In the genomic region with DNA sequence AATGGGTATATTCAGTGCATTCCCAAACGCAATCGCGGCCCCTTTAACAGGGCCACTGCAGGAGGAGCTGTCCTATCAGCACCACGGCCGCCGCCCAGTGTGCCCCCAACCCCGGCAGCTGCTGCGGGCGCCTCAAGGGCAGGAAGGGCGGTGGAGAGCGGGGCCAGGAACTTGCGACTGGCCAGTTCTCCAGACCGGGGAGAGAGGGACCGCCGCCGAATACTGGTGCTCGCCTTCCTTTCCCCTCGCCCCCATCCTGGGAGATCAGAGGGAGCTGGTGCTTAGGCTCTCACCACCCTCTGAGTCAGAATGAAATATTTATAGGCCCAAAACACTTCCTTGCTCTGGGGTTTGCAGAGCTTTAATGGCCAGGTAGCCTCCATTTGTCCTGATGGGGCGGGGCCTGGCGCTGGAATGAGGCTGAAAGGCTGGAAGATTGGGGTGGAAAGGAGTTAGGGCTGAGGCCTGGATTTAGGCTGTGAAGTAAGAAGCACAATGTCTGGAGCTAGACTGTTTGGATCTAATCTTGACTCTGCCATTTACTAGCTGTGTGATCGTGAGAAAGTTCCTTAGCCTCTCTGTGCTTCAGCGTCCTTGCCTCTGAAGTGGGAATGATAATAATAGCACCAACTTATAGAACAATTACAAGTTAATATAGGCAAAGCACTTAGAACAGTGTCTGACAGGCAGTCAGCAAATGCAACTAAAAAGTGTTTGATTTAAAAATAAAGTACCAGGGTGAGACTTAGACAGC, we compare ENCODE assay signal across 13 cellular contexts.
DNase-seq lines count a peak whose midpoint lies in the region; ATAC-seq and TF ChIP-seq lines count a peak whose summit lies in the region.
"Had no signal": no experiment of that assay in that cellular context is flagged by ENCODE, and none has a peak within 500 bp of the region (broad histone marks: within the 10 kb centered on the region; RNA-seq: fewer than 3 reads in every experiment).

No MANE protein-coding gene starts in this region.

- H3K36me3 Mint-ChIP-seq in activated T-helper 2 cell treated with anti-CD3 and anti-CD28 coated beads, Interferon-gamma antibody, Interleukin-2, Interleukin-4, amounts not matched to agents 10 μg/mL and 5 μg/mL and 100 μg/mL, durations not matched to agents 14 hours and 24 hours and 36 hours (ENCODE audit: low read depth), result no peaks in the 10 kb centered on the region
- H3K36me3 Mint-ChIP-seq: CD8-positive, alpha-beta memory T cell had no signal

- intact Hi-C loops in heart left ventricle (cut with DNase I) (no loop called here), uterus (cut with DNase I; ENCODE audit: low total_unique reads) (no loop called here)
- intact Hi-C loops in activated T-helper 2 cell treated with anti-CD3 and anti-CD28 coated beads, Interferon-gamma antibody, Interleukin-2, Interleukin-4, amounts not matched to agents 10 μg/mL and 5 μg/mL and 100 μg/mL, durations not matched to agents 14 hours and 24 hours and 36 hours (cut with micrococcal nuclease), result no loop called here

- H3K27ac ChIP-seq in heart left ventricle, result no peak overlapping the region
- H3K27ac ChIP-seq in uterus, result no peak overlapping the region
- H3K27ac ChIP-seq: gastrocnemius medialis, sigmoid colon had no signal

- H3K4me3 Mint-ChIP-seq in activated T-helper 2 cell treated with anti-CD3 and anti-CD28 coated beads, Interferon-gamma antibody, Interleukin-2, Interleukin-4, amounts not matched to agents 10 μg/mL and 5 μg/mL and 100 μg/mL, durations not matched to agents 14 hours and 24 hours and 36 hours (ENCODE audit: low read depth), result no peak overlapping the region
- H3K4me3 Mint-ChIP-seq: HFFc6 had no signal

- H3K27ac Mint-ChIP-seq in activated T-helper 2 cell treated with anti-CD3 and anti-CD28 coated beads, Interferon-gamma antibody, Interleukin-2, Interleukin-4, amounts not matched to agents 10 μg/mL and 5 μg/mL and 100 μg/mL, durations not matched to agents 14 hours and 24 hours and 36 hours, result no peak overlapping the region
- H3K27ac Mint-ChIP-seq: CD8-positive, alpha-beta memory T cell; HFFc6 had no signal

- DNase-seq in ELF-1 (ENCODE audit: low read depth, low spot score) (peak; percentile 84), NOMO-1 treated with dmso at 0.1 percent for 144 hours (lab: John Stamatoyannopoulos, UW; ENCODE audit: unreplicated experiment) (peak; percentile 18), heart left ventricle (peak; percentile 33 to 73 (median 65)), myocyte (ENCODE audit: low read depth) (peak; percentile 73), uterus (no peak)
- DNase-seq in activated T-helper 2 cell treated with anti-CD3 and anti-CD28 coated beads, Interferon-gamma antibody, Interleukin-2, Interleukin-4, amounts not matched to agents 10 μg/mL and 5 μg/mL and 100 μg/mL, durations not matched to agents 14 hours and 24 hours and 36 hours (ENCODE audit: low spot score), result no peak
- no peak for DNase-seq in activated CD8-positive, alpha-beta memory T cell treated with anti-CD3 and anti-CD28 coated beads, Interleukin-2, amount 50 U/mL, for 48 hours
- DNase-seq: activated CD4-positive, CD25-positive, alpha-beta regulatory T cell treated with anti-CD3 and anti-CD28 coated beads, Interleukin-2, amount 50 U/mL, for 72 hours; CD8-positive, alpha-beta memory T cell; gastrocnemius medialis; HFFc6; sigmoid colon had no signal

- no peak for TF ChIP-seq POLR2A in heart left ventricle (IDR thresholded peaks at IDR 0.05)
- no peak for TF ChIP-seq POLR2A in uterus (IDR thresholded peaks at IDR 0.05)

- H3K36me3 ChIP-seq in heart left ventricle (peaks cover 0 to 4% (median 0%) of the 10 kb centered on the region in 9 donors), uterus (no peaks in the 10 kb centered on the region)
- H3K36me3 ChIP-seq: gastrocnemius medialis, sigmoid colon had no signal

- H3K9me3 Mint-ChIP-seq in activated T-helper 2 cell treated with anti-CD3 and anti-CD28 coated beads, Interferon-gamma antibody, Interleukin-2, Interleukin-4, amounts not matched to agents 10 μg/mL and 5 μg/mL and 100 μg/mL, durations not matched to agents 14 hours and 24 hours and 36 hours, result no peaks in the 10 kb centered on the region
- H3K9me3 Mint-ChIP-seq: CD8-positive, alpha-beta memory T cell; HFFc6 had no signal

- H3K4me1 Mint-ChIP-seq in activated T-helper 2 cell treated with anti-CD3 and anti-CD28 coated beads, Interferon-gamma antibody, Interleukin-2, Interleukin-4, amounts not matched to agents 10 μg/mL and 5 μg/mL and 100 μg/mL, durations not matched to agents 14 hours and 24 hours and 36 hours (ENCODE audit: low read depth), result no peaks in the 10 kb centered on the region
- H3K4me1 Mint-ChIP-seq: CD8-positive, alpha-beta memory T cell had no signal

- TF ChIP-seq CTCF in heart left ventricle (IDR thresholded peaks at IDR 0.05) (no peak), uterus (IDR thresholded peaks at IDR 0.05) (no peak)

- ATAC-seq in heart left ventricle, result peak; percentile 81 to 90 (median 88)
- no peak for ATAC-seq in GM21381 (IDR thresholded peaks at IDR 0.05; ENCODE audit: unreplicated experiment)
- ATAC-seq: gastrocnemius medialis had no signal

- no peaks in the 10 kb centered on the region for H3K27me3 Mint-ChIP-seq in activated T-helper 2 cell treated with anti-CD3 and anti-CD28 coated beads, Interferon-gamma antibody, Interleukin-2, Interleukin-4, amounts not matched to agents 10 μg/mL and 5 μg/mL and 100 μg/mL, durations not matched to agents 14 hours and 24 hours and 36 hours (ENCODE audit: low read depth)

- H3K4me1 ChIP-seq in heart left ventricle (peaks cover 1 to 28% (median 15%) of the 10 kb centered on the region in 12 donors), uterus (no peaks in the 10 kb centered on the region)

- no peaks in the 10 kb centered on the region for H3K27me3 ChIP-seq in heart left ventricle
- no peaks in the 10 kb centered on the region for H3K27me3 ChIP-seq in uterus
- H3K27me3 ChIP-seq: gastrocnemius medialis, sigmoid colon had no signal

- WGBS in heart left ventricle, 4 donors, result 17 to 21% (median 20%) methylated on average over 22 of the region's 22 CpGs

- peak overlapping the region in 2 of 12 donors; percentile 4 to 12 for H3K4me3 ChIP-seq in heart left ventricle
- H3K4me3 ChIP-seq in uterus, result no peak overlapping the region
- H3K4me3 ChIP-seq: gastrocnemius medialis, sigmoid colon had no signal

- H3K9me3 ChIP-seq in heart left ventricle (no peaks in the 10 kb centered on the region), uterus (no peaks in the 10 kb centered on the region)
- H3K9me3 ChIP-seq: gastrocnemius medialis, sigmoid colon had no signal

Comparison
In these comparisons a context has a peak if more than half of its experiments do, and no peak if none do; other contexts are left out.
1. DNase-seq: peak in ELF-1 (single experiment), NOMO-1 treated with dmso at 0.1 percent for 144 hours (single experiment), heart left ventricle (5 of 5) and myocyte (single experiment); none in activated T-helper 2 cell treated with anti-CD3 and anti-CD28 coated beads, Interferon-gamma antibody, Interleukin-2, Interleukin-4, amounts not matched to agents 10 μg/mL and 5 μg/mL and 100 μg/mL, durations not matched to agents 14 hours and 24 hours and 36 hours (single experiment), activated CD8-positive, alpha-beta memory T cell treated with anti-CD3 and anti-CD28 coated beads, Interleukin-2, amount 50 U/mL, for 48 hours (single experiment) and uterus (0 of 2).